1 cellular context compared by ENCODE assay signal in genomic region chr6:129957941-129958898, GRCh38.
TF ChIP-seq lines count a peak whose summit lies in the region.

No MANE protein-coding gene starts in this region.

TF ChIP-seq in HepG2, 621 proteins besides CTCF, POLR2A, EP300 and RAD21 (continued from another document):
- TF ChIP-seq FUBP1 (CRISPR knock-in tag; IDR thresholded peaks at IDR 0.05; ENCODE audit: borderline replicate concordance) (no peak), HMGA1 (CRISPR knock-in tag; conservative IDR thresholded peaks at IDR 0.05) (no peak), ZNF251 (CRISPR knock-in tag; IDR thresholded peaks at IDR 0.05) (no peak), DR1 (CRISPR knock-in tag; IDR thresholded peaks at IDR 0.05) (no peak), GZF1 (CRISPR knock-in tag; IDR thresholded peaks at IDR 0.05) (no peak), CEBPG (CRISPR knock-in tag; IDR thresholded peaks at IDR 0.05) (no peak), E2F2 (CRISPR knock-in tag; IDR thresholded peaks at IDR 0.05; ENCODE audit: borderline replicate concordance) (no peak)
- TF ChIP-seq, protein P1, sequence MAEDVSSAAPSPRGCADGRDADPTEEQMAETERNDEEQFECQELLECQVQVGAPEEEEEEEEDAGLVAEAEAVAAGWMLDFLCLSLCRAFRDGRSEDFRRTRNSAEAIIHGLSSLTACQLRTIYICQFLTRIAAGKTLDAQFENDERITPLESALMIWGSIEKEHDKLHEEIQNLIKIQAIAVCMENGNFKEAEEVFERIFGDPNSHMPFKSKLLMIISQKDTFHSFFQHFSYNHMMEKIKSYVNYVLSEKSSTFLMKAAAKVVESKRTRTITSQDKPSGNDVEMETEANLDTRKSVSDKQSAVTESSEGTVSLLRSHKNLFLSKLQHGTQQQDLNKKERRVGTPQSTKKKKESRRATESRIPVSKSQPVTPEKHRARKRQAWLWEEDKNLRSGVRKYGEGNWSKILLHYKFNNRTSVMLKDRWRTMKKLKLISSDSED (CRISPR knock-in tag; IDR thresholded peaks at IDR 0.05): no peak
- TF ChIP-seq, protein P2, sequence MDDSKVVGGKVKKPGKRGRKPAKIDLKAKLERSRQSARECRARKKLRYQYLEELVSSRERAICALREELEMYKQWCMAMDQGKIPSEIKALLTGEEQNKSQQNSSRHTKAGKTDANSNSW (CRISPR knock-in tag; IDR thresholded peaks at IDR 0.05; ENCODE audit: borderline replicate concordance): no peak
- TF ChIP-seq, protein P3, sequence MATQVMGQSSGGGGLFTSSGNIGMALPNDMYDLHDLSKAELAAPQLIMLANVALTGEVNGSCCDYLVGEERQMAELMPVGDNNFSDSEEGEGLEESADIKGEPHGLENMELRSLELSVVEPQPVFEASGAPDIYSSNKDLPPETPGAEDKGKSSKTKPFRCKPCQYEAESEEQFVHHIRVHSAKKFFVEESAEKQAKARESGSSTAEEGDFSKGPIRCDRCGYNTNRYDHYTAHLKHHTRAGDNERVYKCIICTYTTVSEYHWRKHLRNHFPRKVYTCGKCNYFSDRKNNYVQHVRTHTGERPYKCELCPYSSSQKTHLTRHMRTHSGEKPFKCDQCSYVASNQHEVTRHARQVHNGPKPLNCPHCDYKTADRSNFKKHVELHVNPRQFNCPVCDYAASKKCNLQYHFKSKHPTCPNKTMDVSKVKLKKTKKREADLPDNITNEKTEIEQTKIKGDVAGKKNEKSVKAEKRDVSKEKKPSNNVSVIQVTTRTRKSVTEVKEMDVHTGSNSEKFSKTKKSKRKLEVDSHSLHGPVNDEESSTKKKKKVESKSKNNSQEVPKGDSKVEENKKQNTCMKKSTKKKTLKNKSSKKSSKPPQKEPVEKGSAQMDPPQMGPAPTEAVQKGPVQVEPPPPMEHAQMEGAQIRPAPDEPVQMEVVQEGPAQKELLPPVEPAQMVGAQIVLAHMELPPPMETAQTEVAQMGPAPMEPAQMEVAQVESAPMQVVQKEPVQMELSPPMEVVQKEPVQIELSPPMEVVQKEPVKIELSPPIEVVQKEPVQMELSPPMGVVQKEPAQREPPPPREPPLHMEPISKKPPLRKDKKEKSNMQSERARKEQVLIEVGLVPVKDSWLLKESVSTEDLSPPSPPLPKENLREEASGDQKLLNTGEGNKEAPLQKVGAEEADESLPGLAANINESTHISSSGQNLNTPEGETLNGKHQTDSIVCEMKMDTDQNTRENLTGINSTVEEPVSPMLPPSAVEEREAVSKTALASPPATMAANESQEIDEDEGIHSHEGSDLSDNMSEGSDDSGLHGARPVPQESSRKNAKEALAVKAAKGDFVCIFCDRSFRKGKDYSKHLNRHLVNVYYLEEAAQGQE (IDR thresholded peaks at IDR 0.05; ENCODE audit: borderline replicate concordance in 1 of 2, low read depth in 1 of 2, low read length in 2 of 2): no peak
